Comparison of ENCODE assay signal across 27 cellular contexts in genomic region chr2:233459426-233459825, GRCh38.
"Had no signal": no experiment of that assay in that cellular context is flagged by ENCODE, and none has a peak within 500 bp of the region (broad histone marks: within the 10 kb centered on the region; RNA-seq: fewer than 3 reads in every experiment).

No MANE protein-coding gene starts in this region.

- H3K4me1 ChIP-seq: gastroesophageal sphincter, heart right ventricle, pancreas, right atrium auricular region, sigmoid colon, suprapubic skin had no signal

- H3K4me3 Mint-ChIP-seq: dendritic cell treated with granulocyte-macrophage colony-stimulating factor and Interleukin-4, amounts not matched to agents 40 ng/mL and 50 ng/mL, for 4 days; endodermal cell; memory B cell; natural killer cell; stimulated activated memory B cell treated with anti-CD40 and anti-IgM and Interleukin-4, amounts not matched to agents 10 μg/mL and 1 μg/mL and 100 μg/mL, for 72 hours had no signal

- H3K9me3 ChIP-seq: colonic mucosa, gastroesophageal sphincter, heart right ventricle, pancreas, right atrium auricular region, sigmoid colon, suprapubic skin, transverse colon had no signal

- H3K9me3 Mint-ChIP-seq: dendritic cell treated with granulocyte-macrophage colony-stimulating factor and Interleukin-4, amounts not matched to agents 40 ng/mL and 50 ng/mL, for 4 days; endodermal cell; natural killer cell; stimulated activated memory B cell treated with anti-CD40 and anti-IgM and Interleukin-4, amounts not matched to agents 10 μg/mL and 1 μg/mL and 100 μg/mL, for 72 hours had no signal

- ATAC-seq: esophagus mucosa; gastroesophageal sphincter; heart right ventricle; left colon; natural killer cell; pancreas; stimulated activated memory B cell treated with anti-CD40 and anti-IgM and Interleukin-4, amounts not matched to agents 10 μg/mL and 1 μg/mL and 100 μg/mL, for 72 hours; stimulated activated naive CD8-positive, alpha-beta T cell treated with anti-CD3 and anti-CD28 coated beads, Interleukin-15, Interleukin-2, amounts not matched to agents 100 U/mL and 50 U/mL, for 24 hours had no signal

- H3K4me1 Mint-ChIP-seq: endodermal cell; memory B cell; stimulated activated memory B cell treated with anti-CD40 and anti-IgM and Interleukin-4, amounts not matched to agents 10 μg/mL and 1 μg/mL and 100 μg/mL, for 72 hours had no signal

- H3K27me3 Mint-ChIP-seq: dendritic cell treated with granulocyte-macrophage colony-stimulating factor and Interleukin-4, amounts not matched to agents 40 ng/mL and 50 ng/mL, for 4 days; memory B cell; progenitor cell of endocrine pancreas; stimulated activated memory B cell treated with anti-CD40 and anti-IgM and Interleukin-4, amounts not matched to agents 10 μg/mL and 1 μg/mL and 100 μg/mL, for 72 hours had no signal

- FAIRE-seq: islet of Langerhans, pancreas had no signal

- H3K27ac Mint-ChIP-seq: dendritic cell treated with granulocyte-macrophage colony-stimulating factor and Interleukin-4, amounts not matched to agents 40 ng/mL and 50 ng/mL, for 4 days; endodermal cell; progenitor cell of endocrine pancreas had no signal

- H3K4me3 ChIP-seq: colonic mucosa, gastroesophageal sphincter, heart right ventricle, lung, pancreas, right atrium auricular region, sigmoid colon, suprapubic skin, transverse colon had no signal

- H3K27me3 ChIP-seq: colonic mucosa, gastroesophageal sphincter, heart right ventricle, pancreas, right atrium auricular region, sigmoid colon, suprapubic skin, transverse colon had no signal

- DNase-seq: colonic mucosa; effector CD8-positive, alpha-beta T cell; endodermal cell; foreskin fibroblast; heart right ventricle; hippocampal formation; kidney glomerular epithelial cell; left colon; natural killer cell; occipital lobe; sigmoid colon; stimulated activated CD4-positive, alpha-beta T cell treated with anti-CD3 and anti-CD28 coated beads, Interleukin-2, amount 100 ng/mL, for 24 hours; stimulated activated CD4-positive, alpha-beta T cell treated with anti-CD3 and anti-CD28 coated beads, Interleukin-4, amount 100 ng/mL, for 24 hours; stimulated activated naive CD8-positive, alpha-beta T cell treated with anti-CD3 and anti-CD28 coated beads, Interleukin-15, Interleukin-2, amounts not matched to agents 100 U/mL and 50 U/mL, for 24 hours; transverse colon had no signal

- H3K27ac ChIP-seq: colonic mucosa, epithelial cell of prostate, gastroesophageal sphincter, heart right ventricle, pancreas, right atrium auricular region, sigmoid colon, suprapubic skin had no signal
